13 cellular contexts compared by ENCODE assay signal in genomic region chr12:106275458-106275857, GRCh38. TPM values are rescaled to one million over a fixed set of nuclear protein-coding genes. Genes with fewer than 3 reads are reported as not detected.
A peak's percentile ranks its signal among the peaks of the same experiment; 100 is the strongest.
DNase-seq lines count a peak whose midpoint lies in the region; ATAC-seq and TF ChIP-seq lines count a peak whose summit lies in the region.
"Had no signal": no experiment of that assay in that cellular context is flagged by ENCODE, and none has a peak within 500 bp of the region (broad histone marks: within the 10 kb centered on the region; RNA-seq: fewer than 3 reads in every experiment).

No MANE protein-coding gene starts in this region.

- no peaks in the 10 kb centered on the region for H3K9me2 ChIP-seq in OCI-LY7 (ENCODE audit: insufficient read depth, low read length)

- no peaks in the 10 kb centered on the region for H3K79me2 ChIP-seq in OCI-LY7 (ENCODE audit: insufficient read depth, low read depth, low read length)

- DNase-seq in OCI-LY7 (ENCODE audit: low spot score) (no peak), islet precursor cell (peak; percentile 36), naive B cell (no peak), left ventricle myocardium superior (no peak), HuH-7 (ENCODE audit: low spot score) (no peak)
- DNase-seq: BE2C; CD8-positive, alpha-beta memory T cell; Karpas-422; NCI-H187 treated with DMSO at 0.1 percent for 48 hours; NCI-H446 treated with DMSO at 0.1 percent for 48 hours; NCI-H748 treated with DMSO at 0.1 percent for 48 hours had no signal

- peaks cover 7 to 28% (median 20%) of the 10 kb centered on the region in 3 donors for H3K4me1 Mint-ChIP-seq in naive B cell
- H3K4me1 Mint-ChIP-seq: CD8-positive, alpha-beta memory T cell had no signal

- peaks cover 0 to 3% (median 0%) of the 10 kb centered on the region in 7 donors for H3K9me3 Mint-ChIP-seq in naive B cell
- H3K9me3 Mint-ChIP-seq: CD8-positive, alpha-beta memory T cell had no signal

- TF ChIP-seq CTCF in OCI-LY7 (conservative IDR thresholded peaks at IDR 0.05; ENCODE audit: low read length): no peak

- BruUV-seq in OCI-LY7 (replicated peaks; lab: Mats Ljungman, UMichigan): no TSS peak

- peaks cover 0 to 8% of the 10 kb centered on the region in 2 donors for H3K36me3 Mint-ChIP-seq in naive B cell

- POLR2A ChIA-PET in OCI-LY7 (lab: Charles Lee): interaction anchor here (1.0 to 1.8 kb wide), 3 partner anchors 24 to 43 kb away, joined by 3 to 5 read pairs (median 4); no protein-coding TSS in a partner anchor

- H3K4me3 Mint-ChIP-seq in naive B cell: peak overlapping the region in 5 of 8 donors; percentile 11 to 81 (median 19)
- H3K4me3 Mint-ChIP-seq: CD8-positive, alpha-beta memory T cell had no signal

- ATAC-seq in naive B cell (ENCODE audit: low read depth in 2 of 2) (no peak), left ventricle myocardium superior (no peak), HG03095 (IDR thresholded peaks at IDR 0.05; ENCODE audit: unreplicated experiment) (no peak), GM18870 (IDR thresholded peaks at IDR 0.05; ENCODE audit: unreplicated experiment) (no peak)

- H3K27ac Mint-ChIP-seq in naive B cell: peak overlapping the region in 1 of 6 donors; percentile 30

- H3K27ac ChIP-seq in OCI-LY7 (ENCODE audit: low read depth, low read length, poor library complexity, severe bottlenecking): no peak overlapping the region

- H3K4me1 ChIP-seq in OCI-LY7 (ENCODE audit: insufficient read depth, low read length, poor library complexity, severe bottlenecking): peaks cover 20% of the 10 kb centered on the region
- H3K4me1 ChIP-seq: BE2C had no signal

- no peak overlapping the region for H3K4me3 ChIP-seq in OCI-LY7 (ENCODE audit: low read depth, low read length, poor library complexity, severe bottlenecking)

- CTCF ChIA-PET in OCI-LY7 (lab: Charles Lee; ENCODE audit: unreplicated experiment): no interaction called here

- intact Hi-C loops in OCI-LY7 (cut with micrococcal nuclease; ENCODE audit: unreplicated experiment): no loop called here
- intact Hi-C loops in left ventricle myocardium superior (cut with micrococcal nuclease): no loop called here

- H3K36me3 ChIP-seq in OCI-LY7 (ENCODE audit: insufficient read depth, low read length): no peaks in the 10 kb centered on the region
- H3K36me3 ChIP-seq: BE2C had no signal

- H4K20me1 ChIP-seq in OCI-LY7 (ENCODE audit: insufficient read depth, low read length): no peaks in the 10 kb centered on the region

- no peak overlapping the region; the same call in 1 of the 2 replicates for H2AFZ ChIP-seq in OCI-LY7 (ENCODE audit: low read length)

- H3K9me3 ChIP-seq in OCI-LY7 (ENCODE audit: low read length): no peaks in the 10 kb centered on the region
- H3K9me3 ChIP-seq: BE2C had no signal

- H3K27me3 Mint-ChIP-seq in naive B cell: peaks cover 29 to 31% (median 31%) of the 10 kb centered on the region in 3 donors
- H3K27me3 Mint-ChIP-seq: CD8-positive, alpha-beta memory T cell had no signal

- H3K4me2 ChIP-seq in OCI-LY7 (ENCODE audit: low read length): peak overlapping the region; percentile 28

RNA-seq across cellular contexts. Expression of gene TCP11L2, which starts 27.1 kb away (rescaled TPM):
- 1.2 and 1.8 TPM in 2 replicates for total RNA-seq in OCI-LY7 (2014; rRNA removed; shearing (Covaris generic))
- total RNA-seq in OCI-LY7 (2022): 9.8 and 10.4 TPM in 2 replicates
- 10 to 100 TPM; 17.0 to 56.4 (median 47.6) TPM for polyA plus RNA-seq in naive B cell (ENCODE audit: low read depth in 6 of 6)
- 104 TPM for total RNA-seq in left ventricle myocardium superior

RNA-seq across cellular contexts. Expression of gene CKAP4, which starts 27.6 kb away (rescaled TPM):
- total RNA-seq in OCI-LY7 (2014; rRNA removed; shearing (Covaris generic)): 17.5 and 18.9 TPM in 2 replicates
- total RNA-seq in OCI-LY7 (2022): 31.9 and 40.5 TPM in 2 replicates
- 10 to 100 TPM in 1 of 6 donors, 1 to 10 TPM in 5; 3.1 to 11.1 (median 3.7) TPM for polyA plus RNA-seq in naive B cell (ENCODE audit: low read depth in 6 of 6)
- 37.5 TPM for total RNA-seq in left ventricle myocardium superior
